ENCODE assay signal across 21 cellular contexts in the genomic region with DNA sequence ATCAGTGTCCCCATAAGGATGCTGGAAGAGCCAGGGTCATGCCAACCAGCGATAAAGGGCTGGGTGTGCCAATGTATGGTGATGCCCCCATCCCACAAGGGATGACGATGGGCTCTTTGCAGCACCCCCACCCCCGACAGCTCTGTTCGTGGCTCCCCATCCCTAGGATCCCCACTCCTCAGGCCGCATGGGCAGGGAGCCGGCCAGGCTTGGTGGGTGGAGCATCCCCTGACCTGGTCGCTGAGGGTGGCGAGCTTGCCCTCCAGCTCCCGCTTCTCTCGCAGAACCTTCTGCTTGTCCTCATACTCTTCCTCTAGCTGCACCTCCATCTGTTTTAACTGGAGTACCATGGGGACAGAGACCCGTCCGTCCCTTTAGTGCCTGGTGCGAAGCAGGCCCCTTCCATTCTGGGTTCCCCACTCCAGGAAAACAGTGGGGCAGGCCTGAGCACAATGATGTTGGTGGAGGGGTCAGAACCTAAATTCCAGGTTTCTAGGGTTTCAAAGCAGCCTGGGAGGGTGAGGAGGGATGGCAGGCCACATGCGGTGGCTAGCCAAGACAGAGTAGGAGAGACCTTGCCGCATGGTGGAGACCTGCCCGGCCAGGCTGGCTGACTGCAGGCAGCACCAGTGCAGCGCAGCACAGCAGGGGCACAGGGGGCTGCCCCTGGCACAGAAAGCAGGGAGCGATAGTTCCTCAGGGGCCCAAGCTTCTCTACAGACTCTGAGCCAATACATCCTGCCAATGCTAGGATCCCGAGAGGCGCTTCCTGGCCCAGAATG. TPM values are rescaled to one million over a fixed set of nuclear protein-coding genes. Genes with fewer than 3 reads are reported as not detected.
DNase-seq lines count a peak whose midpoint lies in the region; ATAC-seq, FAIRE-seq and TF ChIP-seq lines count a peak whose summit lies in the region.
"Had no signal": no experiment of that assay in that cellular context is flagged by ENCODE, and none has a peak within 500 bp of the region (broad histone marks: within the 10 kb centered on the region; RNA-seq: fewer than 3 reads in every experiment).

No MANE protein-coding gene starts in this region.

- no peak overlapping the region for H3K4ac ChIP-seq in H1 (replicated peaks; ENCODE audit: insufficient read length, low read depth, low read length)

- H3K27me3 ChIP-seq in HepG2 (ENCODE audit: control insufficient read depth in 1 of 2, insufficient read depth in 2 of 2, low read length in 2 of 2) (no peaks in the 10 kb centered on the region), right lobe of liver (no peaks in the 10 kb centered on the region), H1 (replicated peaks in 1 of 4; ENCODE audit: control insufficient read depth in 3 of 4, extremely low read depth in 1 of 4, insufficient read depth in 3 of 4, low read length in 3 of 4) (no peaks in the 10 kb centered on the region)
- H3K27me3 ChIP-seq: BE2C had no signal

- no peak overlapping the region for H4K91ac ChIP-seq in H1 (replicated peaks; ENCODE audit: insufficient read length, low read length)

- H4K8ac ChIP-seq in H1 (ENCODE audit: extremely low read depth, insufficient read depth, low read length) = no peak overlapping the region; the same call in 1 of the 2 replicates

- no peak overlapping the region for H3K56ac ChIP-seq in H1 (replicated peaks; ENCODE audit: insufficient read length, low read depth, low read length)

- H3K4me3 Mint-ChIP-seq in stimulated activated effector memory CD8-positive, alpha-beta T cell treated with anti-CD3 and anti-CD28 coated beads, Interleukin-12 subunit alpha, Interleukin-12 subunit beta, amount 100 ng/mL, for 72 hours = no peak overlapping the region
- H3K4me3 Mint-ChIP-seq in naive thymus-derived CD8-positive, alpha-beta T cell = no peak overlapping the region
- H3K4me3 Mint-ChIP-seq: CD4-positive, alpha-beta T cell had no signal

- no peaks in the 10 kb centered on the region for H4K20me1 ChIP-seq in HepG2 (ENCODE audit: insufficient read depth, low read length)
- H4K20me1 ChIP-seq in H1 (replicated peaks in 1 of 2; ENCODE audit: control insufficient read depth in 1 of 2, insufficient read depth in 2 of 2, low read length in 2 of 2) = peaks cover 0 to 2% of the 10 kb centered on the region in 2 experiments

- H3K4me1 ChIP-seq in HepG2 (ENCODE audit: insufficient read depth, low read length) (no peaks in the 10 kb centered on the region), right lobe of liver (no peaks in the 10 kb centered on the region), H1 (replicated peaks in 1 of 4; ENCODE audit: control insufficient read depth in 3 of 4, insufficient read depth in 4 of 4, low read length in 3 of 4) (peaks cover 0 to 3% (median 1%) of the 10 kb centered on the region in 4 experiments; a peak in 1 of 7 replicates)
- H3K4me1 ChIP-seq: Caco-2 had no signal

- peaks cover 57% of the 10 kb centered on the region for H3K36me3 Mint-ChIP-seq in stimulated activated effector memory CD8-positive, alpha-beta T cell treated with anti-CD3 and anti-CD28 coated beads, Interleukin-12 subunit alpha, Interleukin-12 subunit beta, amount 100 ng/mL, for 72 hours
- peaks cover 2 to 72% (median 13%) of the 10 kb centered on the region in 3 donors for H3K36me3 Mint-ChIP-seq in naive thymus-derived CD8-positive, alpha-beta T cell

- FAIRE-seq in HepG2 (lab: Jason Lieb, UNC) = no peak
- no peak for FAIRE-seq in H1 (lab: Jason Lieb, UNC)
- FAIRE-seq: A204.1, D721Med, GM12892, GM18507, H54 had no signal

- 100% methylated on average over 15 of the region's 20 CpGs for WGBS in HepG2 (ENCODE audit: low lambda C conversion rate)
- 94% methylated on average over 8 of the region's 20 CpGs for WGBS in right lobe of liver (ENCODE audit: insufficient coverage, low coverage, low lambda C conversion rate, missing lambda C conversion rate)
- WGBS in H1 (ENCODE audit: extremely low coverage in 1 of 2, insufficient coverage in 1 of 2, insufficient read length in 1 of 2, insufficient replicate concordance in 2 of 2, low coverage in 1 of 2, low lambda C conversion rate in 2 of 2, missing lambda C conversion rate in 1 of 2), 2 experiments = 95% methylated on average over 20 of the region's 20 CpGs; no CpG with 5 or more reads in 1 of the 2 experiments

- H2AFZ ChIP-seq in HepG2 (ENCODE audit: low read length) (no peak overlapping the region), H1 (ENCODE audit: low read length) (no peak overlapping the region)
- H2AFZ ChIP-seq: GM23248 had no signal

- no peak overlapping the region for H3K27ac ChIP-seq in HepG2 (ENCODE audit: extremely low read length, insufficient read depth, low read length)
- no peak overlapping the region for H3K27ac ChIP-seq in right lobe of liver
- H3K27ac ChIP-seq in H1 (ENCODE audit: low read depth, low read length) = no peak overlapping the region
- H3K27ac ChIP-seq: C4-2B, GM23248, HL-60 had no signal

- no peak overlapping the region for H2BK12ac ChIP-seq in H1 (ENCODE audit: low read depth, low read length)

- intact Hi-C loops in HepG2 (cut with micrococcal nuclease; ENCODE audit: unreplicated experiment) = no loop called here
- intact Hi-C loops in right lobe of liver (cut with DNase I) = no loop called here

- H3K36me3 ChIP-seq in HepG2 (replicated peaks in 1 of 2; ENCODE audit: control insufficient read depth in 1 of 2, insufficient read depth in 2 of 2, low read length in 2 of 2) (peaks cover 46 to 83% of the 10 kb centered on the region in 2 experiments), right lobe of liver (peaks cover 30 to 99% (median 62%) of the 10 kb centered on the region in 4 donors), H1 (ENCODE audit: control insufficient read depth in 2 of 4, insufficient read depth in 4 of 4, low read length in 3 of 4) (peaks cover 0 to 41% (median 16%) of the 10 kb centered on the region in 4 experiments)
- H3K36me3 ChIP-seq: BE2C had no signal

- no peak overlapping the region for H3K18ac ChIP-seq in H1 (ENCODE audit: extremely low read depth, low read length)

- no peak overlapping the region for H2BK120ac ChIP-seq in H1 (replicated peaks; ENCODE audit: low read depth, low read length)

- POLR2A ChIA-PET in HepG2 (lab: Yijun Ruan, JAX) (no interaction called here), H1 (lab: Charles Lee; ENCODE audit: partially characterized antibody) (interaction anchor here (1.0 to 1.6 kb wide), 4 partner anchors 9 to 154 kb away, joined by 3 to 5 read pairs (median 4); no protein-coding TSS in a partner anchor)
- POLR2A ChIA-PET in naive thymus-derived CD8-positive, alpha-beta T cell (lab: Charles Lee) = interaction anchor here (0.6 kb wide), 1 partner anchor 11 kb away, joined by 3 read pairs; no protein-coding TSS in a partner anchor

- H4K5ac ChIP-seq in H1 (ENCODE audit: insufficient read length, low read depth, low read length) = no peak overlapping the region

- H3K4me2 ChIP-seq in HepG2 (ENCODE audit: low read depth, low read length) (no peak overlapping the region), H1 (ENCODE audit: insufficient read depth in 1 of 2, low read depth in 2 of 2, low read length in 2 of 2) (no peak overlapping the region)

- in situ Hi-C loops in HepG2 (cut with HindIII; ENCODE audit: extremely low pct_ligation_motif_present, low pct_unique_long_range_greater_than_20kb) (no loop called here), G401 (cut with HindIII; ENCODE audit: low sequenced_read_pairs) (no loop called here)

- no peaks in the 10 kb centered on the region for H3K79me1 ChIP-seq in H1 (ENCODE audit: low read depth, low read length)

- ATAC-seq in HepG2 = no peak
- ATAC-seq in right lobe of liver = no peak
- no peak for ATAC-seq in stimulated activated effector memory CD8-positive, alpha-beta T cell treated with anti-CD3 and anti-CD28 coated beads, Interleukin-12 subunit alpha, Interleukin-12 subunit beta, amount 100 ng/mL, for 72 hours
- no peak for ATAC-seq in naive thymus-derived CD8-positive, alpha-beta T cell

- no peak for TF ChIP-seq RAD21 in HepG2 (CRISPR knock-in tag; IDR thresholded peaks at IDR 0.05)
- no peak for TF ChIP-seq RAD21 in H1 (IDR thresholded peaks at IDR 0.05 in 1 of 2, conservative IDR thresholded peaks at IDR 0.05 in 1 of 2; ENCODE audit: low read depth in 2 of 2, low read length in 2 of 2)

- H3K27me3 Mint-ChIP-seq in naive thymus-derived CD8-positive, alpha-beta T cell = no peaks in the 10 kb centered on the region
- H3K27me3 Mint-ChIP-seq: CD4-positive, alpha-beta T cell had no signal

- H2BK20ac ChIP-seq in H1 (ENCODE audit: low read length) = no peak overlapping the region

- no peak overlapping the region for H3K14ac ChIP-seq in H1 (ENCODE audit: insufficient read length)

- no peak for TF ChIP-seq EP300 in HepG2 (IDR thresholded peaks at IDR 0.05; ENCODE audit: low read depth in 2 of 2, low read length in 2 of 2)
- no peak for TF ChIP-seq EP300 in HepG2 (CRISPR knock-in tag; IDR thresholded peaks at IDR 0.05; ENCODE audit: borderline replicate concordance)
- TF ChIP-seq EP300 in H1 (IDR thresholded peaks at IDR 0.05; ENCODE audit: borderline replicate concordance in 1 of 2, low read depth in 2 of 2, low read length in 2 of 2) = no peak

- no peak overlapping the region for H2AK5ac ChIP-seq in H1 (ENCODE audit: low read depth, low read length)

- no peaks in the 10 kb centered on the region; the same call in 1 of the 2 replicates for H3K23me2 ChIP-seq in H1 (ENCODE audit: low read depth, low read length)

- H3K9ac ChIP-seq in HepG2 (ENCODE audit: insufficient read depth, low read depth, low read length) = no peak overlapping the region
- H3K9ac ChIP-seq in H1 (replicated peaks in 1 of 4; ENCODE audit: extremely low read depth in 1 of 4, low read depth in 3 of 4, low read length in 3 of 4) = no peak overlapping the region
- H3K9ac ChIP-seq: GM23248 had no signal

- H2BK15ac ChIP-seq in H1 (ENCODE audit: low read length) = no peak overlapping the region

- 0 out of 2 replicates have a peak overlapping the region, but pooled peaks have one; percentile 13 for H2BK5ac ChIP-seq in H1 (ENCODE audit: low read depth, low read length)

- no peak overlapping the region for H3K23ac ChIP-seq in H1 (ENCODE audit: insufficient read length)

- no peak for TF ChIP-seq POLR2A in HepG2 (IDR thresholded peaks at IDR 0.05; ENCODE audit: insufficient read depth in 1 of 2, low read depth in 2 of 2, low read length in 2 of 2)
- TF ChIP-seq POLR2A in right lobe of liver (IDR thresholded peaks at IDR 0.05) = no peak
- TF ChIP-seq POLR2A in H1 (IDR thresholded peaks at IDR 0.05; ENCODE audit: control extremely low read depth in 1 of 2, low read depth in 2 of 2, low read length in 2 of 2) = no peak

- H3K9me3 Mint-ChIP-seq in stimulated activated effector memory CD8-positive, alpha-beta T cell treated with anti-CD3 and anti-CD28 coated beads, Interleukin-12 subunit alpha, Interleukin-12 subunit beta, amount 100 ng/mL, for 72 hours = no peaks in the 10 kb centered on the region
- no peaks in the 10 kb centered on the region for H3K9me3 Mint-ChIP-seq in naive thymus-derived CD8-positive, alpha-beta T cell
- H3K9me3 Mint-ChIP-seq: CD4-positive, alpha-beta T cell had no signal

- no peak for TF ChIP-seq CTCF in HepG2 (CRISPR knock-in tag; IDR thresholded peaks at IDR 0.05)
- no peak for TF ChIP-seq CTCF in right lobe of liver (IDR thresholded peaks at IDR 0.05)
- no peak for TF ChIP-seq CTCF in H1 (IDR thresholded peaks at IDR 0.05; ENCODE audit: control extremely low read depth in 1 of 3, insufficient read depth in 1 of 3, low read depth in 1 of 3, low read length in 3 of 3)

- DNase-seq in HepG2 (ENCODE audit: low spot score) (no peak), right lobe of liver (no peak), H1 (ENCODE audit: low read depth in 1 of 2, low spot score in 2 of 2) (no peak), G401 (ENCODE audit: low spot score) (no peak)
- no peak for DNase-seq in stimulated activated effector memory CD8-positive, alpha-beta T cell treated with anti-CD3 and anti-CD28 coated beads, Interleukin-12 subunit alpha, Interleukin-12 subunit beta, amount 100 ng/mL, for 72 hours (ENCODE audit: low spot score in 2 of 2)
- no peak for DNase-seq in naive thymus-derived CD8-positive, alpha-beta T cell
- DNase-seq: ACHN; BE2C; Caco-2; CD4-positive, alpha-beta T cell; GDM1; GM23248; HCEC 1CT; IMR-90 had no signal

- peak overlapping the region; percentile 40 for H3K27ac Mint-ChIP-seq in stimulated activated effector memory CD8-positive, alpha-beta T cell treated with anti-CD3 and anti-CD28 coated beads, Interleukin-12 subunit alpha, Interleukin-12 subunit beta, amount 100 ng/mL, for 72 hours
- H3K27ac Mint-ChIP-seq in naive thymus-derived CD8-positive, alpha-beta T cell = peak overlapping the region in 3 of 10 donors; percentile 11 to 47 (median 43)
- H3K27ac Mint-ChIP-seq: CD4-positive, alpha-beta T cell had no signal

- no peak overlapping the region for H3K4me3 ChIP-seq in HepG2 (replicated peaks in 1 of 3; ENCODE audit: insufficient read depth in 1 of 3, low read depth in 2 of 3, low read length in 3 of 3)
- no peak overlapping the region for H3K4me3 ChIP-seq in right lobe of liver
- H3K4me3 ChIP-seq in H1 (ENCODE audit: extremely low read depth in 1 of 4, insufficient read depth in 2 of 4, low read depth in 3 of 4, low read length in 4 of 4) = no peak overlapping the region
- H3K4me3 ChIP-seq: GM23248 had no signal

- CTCF ChIA-PET in HepG2 (lab: Yijun Ruan, JAX; ENCODE audit: low intra/inter-chr PET ratio, low total read pairs) = no interaction called here
- CTCF ChIA-PET in H1 (lab: Charles Lee; ENCODE audit: partially characterized antibody) = interaction anchor here (0.9 to 4.2 kb wide), 10 partner anchors 31 to 329 kb away, joined by 3 to 33 read pairs (median 4); no protein-coding TSS in a partner anchor

- H3K79me2 ChIP-seq in HepG2 (ENCODE audit: insufficient read depth, low read length) = no peaks in the 10 kb centered on the region
- H3K79me2 ChIP-seq in H1 (ENCODE audit: control insufficient read depth in 1 of 2, insufficient read depth in 2 of 2, low read length in 2 of 2) = no peaks in the 10 kb centered on the region

- H3K9me3 ChIP-seq in HepG2 (ENCODE audit: low read length) = no peaks in the 10 kb centered on the region
- no peaks in the 10 kb centered on the region for H3K9me3 ChIP-seq in right lobe of liver
- H3K9me3 ChIP-seq in H1 (ENCODE audit: insufficient read depth in 2 of 2, low read depth in 1 of 2, low read length in 1 of 2) = no peaks in the 10 kb centered on the region
- H3K9me3 ChIP-seq: BE2C, Caco-2 had no signal

- BruUV-seq in HepG2 (replicated peaks; lab: Mats Ljungman, UMichigan) = no TSS peak

- no peaks in the 10 kb centered on the region for H3K4me1 Mint-ChIP-seq in stimulated activated effector memory CD8-positive, alpha-beta T cell treated with anti-CD3 and anti-CD28 coated beads, Interleukin-12 subunit alpha, Interleukin-12 subunit beta, amount 100 ng/mL, for 72 hours
- H3K4me1 Mint-ChIP-seq in naive thymus-derived CD8-positive, alpha-beta T cell = no peaks in the 10 kb centered on the region

RNA-seq across cellular contexts. Expression of a gene that starts 50.3 kb away (rescaled TPM):
- 87.3 and 118 TPM in 2 replicates for total RNA-seq in HepG2 (2016; rRNA removed; fragmentation: Illumina TruSeq; extraction: Trizol)
- 26.7 and 31.6 TPM in 2 replicates for total RNA-seq in HepG2 (2016; cell fraction: cytosol; rRNA removed; fragmentation: Illumina TruSeq; extraction: Trizol; ENCODE audit: low read depth)
- 88.1 and 122 TPM in 2 replicates for total RNA-seq in HepG2 (2016; cell fraction: insoluble cytoplasmic fraction; rRNA removed; fragmentation: Illumina TruSeq; extraction: Trizol)
- 58.6 and 66.6 TPM in 2 replicates for total RNA-seq in HepG2 (2016; cell fraction: membrane; rRNA removed; fragmentation: Illumina TruSeq; extraction: Trizol)
- 44.6 and 56.3 TPM in 2 replicates for total RNA-seq in HepG2 (2016; cell fraction: nucleus; rRNA removed; fragmentation: Illumina TruSeq; extraction: Trizol)
- 154 and 170 TPM in 2 replicates for polyA plus RNA-seq in HepG2 (2011; rRNA removed)
- polyA plus RNA-seq in HepG2 (2011; cell fraction: cytosol; rRNA removed) = 162 and 171 TPM in 2 replicates
- polyA plus RNA-seq in HepG2 (2011; cell fraction: nucleus; rRNA removed) = 53.1 and 70.6 TPM in 2 replicates
- 126 and 138 TPM in 2 replicates for polyA plus RNA-seq in HepG2 (2012)
- 27.0 and 31.1 TPM in 2 replicates for polyA plus RNA-seq in HepG2 (2016; cell fraction: cytosol; fragmentation: Illumina TruSeq; extraction: Trizol; ENCODE audit: low read depth)
- 141 and 149 TPM in 2 replicates for polyA plus RNA-seq in HepG2 (2016; cell fraction: insoluble cytoplasmic fraction; fragmentation: Illumina TruSeq; extraction: Trizol; ENCODE audit: low read depth)
- 56.2 and 67.0 TPM in 2 replicates for polyA plus RNA-seq in HepG2 (2016; cell fraction: membrane; fragmentation: Illumina TruSeq; extraction: Trizol; ENCODE audit: low read depth)
- polyA plus RNA-seq in HepG2 (2016; cell fraction: nucleus; fragmentation: Illumina TruSeq; extraction: Trizol; ENCODE audit: insufficient read depth, low read depth) = 75.2 and 77.3 TPM in 2 replicates
- polyA minus RNA-seq in HepG2 (2011; rRNA and poly(A)+ RNA removed; ENCODE audit: low replicate concordance) = 19.4 and 304 TPM in 2 replicates
- polyA minus RNA-seq in HepG2 (2011; cell fraction: cytosol; rRNA and poly(A)+ RNA removed) = 55.4 and 68.2 TPM in 2 replicates
- polyA minus RNA-seq in HepG2 (2011; cell fraction: nucleus; rRNA and poly(A)+ RNA removed) = 58.6 and 76.2 TPM in 2 replicates
- total RNA-seq in right lobe of liver = 100 to 1,000 TPM; 167 to 322 (median 226) TPM
- 55.5 and 57.2 TPM in 2 replicates for total RNA-seq in H1 (2021; fragmentation: NEBNext Ultra II Directional; extraction: Animal tissue kit (Norgen Biotek cat#: 25700))
- 75.0 and 99.6 TPM in 2 replicates for polyA plus RNA-seq in H1 (2011; rRNA removed)
- polyA plus RNA-seq in H1 (2011; cell fraction: cytosol; rRNA removed) = 70.3 TPM
- polyA plus RNA-seq in H1 (2011; cell fraction: nucleus; rRNA removed) = 39.1 TPM
- 46.5 to 58.4 TPM (median 54.3 TPM) in 4 replicates for polyA plus RNA-seq in H1 (2012, experiment 1 of 2)
- 39.4 TPM for polyA plus RNA-seq in H1 (2012, experiment 2 of 2)
- 51.2 TPM for polyA plus RNA-seq in H1 (2013, experiment 1 of 2)
- 48.0 TPM for polyA plus RNA-seq in H1 (2013, experiment 2 of 2)
- 68.1 and 68.2 TPM in 2 replicates for polyA minus RNA-seq in H1 (2011; rRNA and poly(A)+ RNA removed)
- 15.8 TPM for polyA minus RNA-seq in H1 (2011; cell fraction: cytosol; rRNA and poly(A)+ RNA removed)
- polyA minus RNA-seq in H1 (2011; cell fraction: nucleus; rRNA and poly(A)+ RNA removed) = 28.2 TPM
- 4.7 TPM in 1 of 2 replicates, not detected in the other for total RNA-seq in G401 (2014; rRNA removed; shearing (Covaris generic))
- total RNA-seq in naive thymus-derived CD8-positive, alpha-beta T cell = 1 to 10 TPM; 7.3 to 8.7 TPM
- polyA plus RNA-seq in naive thymus-derived CD8-positive, alpha-beta T cell = 1 to 10 TPM; 1.2 to 1.5 (median 1.3) TPM
- total RNA-seq: GM23248 had no signal
- polyA plus RNA-seq: GM23248 had no signal
